In the genomic region with DNA sequence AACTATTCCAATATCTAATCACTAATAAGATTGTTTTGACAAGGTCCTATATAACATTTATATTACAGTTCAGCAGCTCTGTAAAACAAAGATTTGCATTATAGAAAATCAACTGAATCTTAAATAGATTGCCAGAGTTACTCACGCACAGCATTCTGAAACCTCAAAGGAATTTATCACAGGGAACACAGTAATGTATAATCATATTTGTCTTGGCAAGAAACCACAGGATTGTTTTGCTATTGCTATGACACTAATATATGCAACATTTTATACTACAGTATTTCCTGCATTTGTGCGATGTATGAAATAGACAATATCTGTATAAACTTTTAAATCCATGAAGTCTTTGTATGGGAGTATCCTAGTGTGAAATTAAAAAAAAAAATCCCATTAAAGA, we compare ENCODE assay signal across 15 cellular contexts.
DNase-seq lines count a peak whose midpoint lies in the region; TF ChIP-seq lines count a peak whose summit lies in the region.
"Had no signal": no experiment of that assay in that cellular context is flagged by ENCODE, and none has a peak within 500 bp of the region (broad histone marks: within the 10 kb centered on the region; RNA-seq: fewer than 3 reads in every experiment).

No MANE protein-coding gene starts in this region.

- no peak for TF ChIP-seq CTCF in choroid plexus epithelial cell (conservative IDR thresholded peaks at IDR 0.05; ENCODE audit: low read depth, low read length)

- no peaks in the 10 kb centered on the region for H3K27me3 ChIP-seq in MG63
- H3K27me3 ChIP-seq: ovary had no signal

- no peaks in the 10 kb centered on the region for H3K36me3 ChIP-seq in MG63
- H3K36me3 ChIP-seq: HAP-1, ovary had no signal

- no peaks in the 10 kb centered on the region; the same call in 1 of the 2 replicates for H3K9me3 ChIP-seq in MG63
- H3K9me3 ChIP-seq: HAP-1, ovary had no signal

- H3K4me3 ChIP-seq in MG63 (no peak overlapping the region), choroid plexus epithelial cell (ENCODE audit: low read depth, low read length) (no peak overlapping the region)
- H3K4me3 ChIP-seq: HAP-1, ovary had no signal

- peak; percentile 17 for DNase-seq in AG20443 (ENCODE audit: low spot score)
- peak; percentile 3 for DNase-seq in MG63
- DNase-seq in choroid plexus epithelial cell (ENCODE audit: low read depth): peak; percentile 92
- DNase-seq in lung microvascular endothelial cell (ENCODE audit: low read depth in 2 of 2): peak; percentile 78
- DNase-seq in NCI-H446 (lab: John Stamatoyannopoulos, UW): no peak
- no peak for DNase-seq in COLO668 (lab: John Stamatoyannopoulos, UW; ENCODE audit: unreplicated experiment)
- DNase-seq in SKM-1 (lab: John Stamatoyannopoulos, UW; ENCODE audit: unreplicated experiment): no peak
- DNase-seq in T-helper 9 cell: no peak
- DNase-seq: activated CD4-positive, alpha-beta memory T cell treated with anti-CD3 and anti-CD28 coated beads for 36 hours; activated naive CD4-positive, alpha-beta T cell treated with anti-CD3 and anti-CD28 coated beads for 36 hours; Kasumi-1; left cardiac atrium; NCI-H524 treated with DMSO at 0.1 percent for 48 hours; ovary had no signal

Comparison
In these comparisons a context has a peak if more than half of its experiments do, and no peak if none do; other contexts are left out.
1. DNase-seq: peak in AG20443 (single experiment), MG63 (single experiment), choroid plexus epithelial cell (single experiment) and lung microvascular endothelial cell (2 of 2); none in NCI-H446 (0 of 2), COLO668 (single experiment), SKM-1 (single experiment) and T-helper 9 cell (single experiment).